8 cellular contexts compared by ENCODE assay signal in genomic region chr11:2888266-2888968, GRCh38. TPM values are rescaled to one million over a fixed set of nuclear protein-coding genes. Genes with fewer than 3 reads are reported as not detected.
DNase-seq lines count a peak whose midpoint lies in the region; ATAC-seq and TF ChIP-seq lines count a peak whose summit lies in the region.

No MANE protein-coding gene starts in this region.

- DNase-seq in ELR (ENCODE audit: low read depth) (peak; percentile 84), M059J (ENCODE audit: low read depth) (peak; percentile 77), SIG-M5 treated with dmso at 0.1 percent for 504 hours (lab: John Stamatoyannopoulos, UW; ENCODE audit: unreplicated experiment) (peak; percentile 50), fibroblast of villous mesenchyme (ENCODE audit: low read depth) (peak; percentile 82), nucleus accumbens (lab: John Stamatoyannopoulos, UW) (peak in 53 of 56 donors; percentile 32 to 93 (median 76)), superior temporal gyrus (ENCODE audit: extremely low spot score) (peak; percentile 93)
- DNase-seq in activated T-helper 9 cell treated with anti-CD3 and anti-CD28 coated beads, Interleukin-2, amount 50 U/mL, for 16 hours (ENCODE audit: low read depth) = peak; percentile 79

- TF ChIP-seq CTCF in fibroblast of villous mesenchyme (IDR thresholded peaks at IDR 0.05; ENCODE audit: insufficient read depth, low read depth, low read length) = peak; percentile 98

- no peak overlapping the region for H3K4me3 ChIP-seq in fibroblast of villous mesenchyme (ENCODE audit: low read depth, low read length)

- no peak for ATAC-seq in HG02981 (IDR thresholded peaks at IDR 0.05; ENCODE audit: unreplicated experiment)

RNA-seq across cellular contexts. Expression of gene CDKN1C, which starts 2.8 kb away (rescaled TPM):
- 4.4 and 6.2 TPM in 2 replicates for total RNA-seq in M059J (2014; rRNA removed; shearing (Covaris generic))
- 3.9 and 8.7 TPM in 2 replicates for total RNA-seq in fibroblast of villous mesenchyme

RNA-seq across cellular contexts. Expression of gene PHLDA2, which starts 40.8 kb away (rescaled TPM):
- 9.1 and 18.9 TPM in 2 replicates for total RNA-seq in M059J (2014; rRNA removed; shearing (Covaris generic))
- 7.3 and 13.2 TPM in 2 replicates for total RNA-seq in fibroblast of villous mesenchyme
